In the genomic region with DNA sequence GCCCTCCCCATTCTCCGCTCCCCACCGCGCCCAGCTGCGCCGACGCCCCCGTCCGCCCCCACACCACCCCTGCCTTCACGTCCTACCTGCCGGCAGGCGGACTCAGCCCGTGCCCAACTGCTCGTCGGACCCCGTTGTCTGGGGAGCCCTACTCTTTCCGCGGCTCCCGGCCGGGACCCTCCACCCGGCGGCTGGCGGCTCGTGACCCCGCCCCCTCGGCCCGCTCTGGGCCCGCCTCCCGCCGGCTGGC, we compare ENCODE assay signal across 8 cellular contexts. TPM values are rescaled to one million over a fixed set of nuclear protein-coding genes. Genes with fewer than 3 reads are reported as not detected.
DNase-seq lines count a peak whose midpoint lies in the region; ATAC-seq and TF ChIP-seq lines count a peak whose summit lies in the region.

A gene (minus strand): TSS at position 209 of the 250 bp plus-strand sequence. CDS start 9,899 bp downstream, outside the sequence.

- POLR2A ChIA-PET in RWPE1 (lab: Yijun Ruan, JAX; ENCODE audit: low non-redundant PET): no interaction called here

- H3K4me1 Mint-ChIP-seq in progenitor cell of endocrine pancreas (ENCODE audit: low read depth): peaks cover 15% of the 10 kb centered on the region

- no peaks in the 10 kb centered on the region for H3K9me3 Mint-ChIP-seq in progenitor cell of endocrine pancreas (ENCODE audit: low read depth)

- H3K4me1 ChIP-seq in esophagus squamous epithelium: peaks cover 3 to 37% (median 4%) of the 10 kb centered on the region in 3 donors

- DNase-seq in GM12864 (ENCODE audit: low read depth) (no peak), RWPE1 (ENCODE audit: low spot score) (no peak), esophagus squamous epithelium (lab: John Stamatoyannopoulos, UW) (no peak), progenitor cell of endocrine pancreas (ENCODE audit: low spot score, unreplicated experiment) (no peak), NCI-H1694 treated with DMSO at 0.1 percent for 48 hours (lab: John Stamatoyannopoulos, UW) (no peak), NCI-H345 (lab: John Stamatoyannopoulos, UW) (no peak), NCI-H82 treated with DMSO at 0.1 percent for 48 hours (lab: John Stamatoyannopoulos, UW; ENCODE audit: unreplicated experiment) (no peak)

- no peaks in the 10 kb centered on the region for H3K27me3 Mint-ChIP-seq in progenitor cell of endocrine pancreas

- peak within 1 kb of the TSS; percentile 62 for H3K4me3 ChIP-seq in GM12864 (ENCODE audit: low read depth, low read length)
- H3K4me3 ChIP-seq in esophagus squamous epithelium: peak within 1 kb of the TSS; percentile 92 to 100 (median 92)

- TF ChIP-seq POLR2A in esophagus squamous epithelium (IDR thresholded peaks at IDR 0.05): no peak

- H3K36me3 Mint-ChIP-seq in progenitor cell of endocrine pancreas (ENCODE audit: insufficient read depth): peaks cover 10% of the 10 kb centered on the region

- intact Hi-C loops in esophagus squamous epithelium (cut with DNase I): no loop called here

- WGBS in esophagus squamous epithelium, 2 donors: no CpG with 5 or more reads among the region's 29 CpGs

- H3K36me3 ChIP-seq in esophagus squamous epithelium: peaks cover 0 to 12% (median 0%) of the 10 kb centered on the region in 3 donors

- peak within 1 kb of the TSS; percentile 96 for H3K4me3 Mint-ChIP-seq in progenitor cell of endocrine pancreas (ENCODE audit: low read depth)

- H3K27me3 ChIP-seq in esophagus squamous epithelium: no peaks in the 10 kb centered on the region

- H3K9me3 ChIP-seq in esophagus squamous epithelium: no peaks in the 10 kb centered on the region

- CTCF ChIA-PET in RWPE1 (lab: Yijun Ruan, JAX): no interaction called here

- peak within 1 kb of the TSS; percentile 94 for H3K27ac ChIP-seq in RWPE1
- H3K27ac ChIP-seq in esophagus squamous epithelium: peak within 1 kb of the TSS; percentile 98 to 100 (median 99)

- ATAC-seq in GM21825 (IDR thresholded peaks at IDR 0.05; ENCODE audit: unreplicated experiment): no peak

- H3K27ac Mint-ChIP-seq in progenitor cell of endocrine pancreas: peak within 1 kb of the TSS; percentile 98

- TF ChIP-seq CTCF in GM12864 (IDR thresholded peaks at IDR 0.05; ENCODE audit: low read depth, low read length, missing control alignments) (no peak), RWPE1 (conservative IDR thresholded peaks at IDR 0.05; ENCODE audit: low read depth) (no peak), esophagus squamous epithelium (IDR thresholded peaks at IDR 0.05) (no peak), progenitor cell of endocrine pancreas (IDR thresholded peaks at IDR 0.05; ENCODE audit: unreplicated experiment) (no peak)

RNA-seq across cellular contexts. Expression of the gene that starts here (rescaled TPM):
- 10 to 100 TPM in 2 of 4 donors, 1 to 10 TPM in 2; 5.2 to 14.9 (median 10.1) TPM for total RNA-seq in esophagus squamous epithelium
- 20.0 TPM in 2 replicates for total RNA-seq in progenitor cell of endocrine pancreas
